In genomic region chr17:17926840-17927449, GRCh38 we compare ENCODE assay signal across 16 cellular contexts. TPM values are rescaled to one million over a fixed set of nuclear protein-coding genes. Genes with fewer than 3 reads are reported as not detected.
DNase-seq lines count a peak whose midpoint lies in the region; ATAC-seq and TF ChIP-seq lines count a peak whose summit lies in the region.
"Had no signal": no experiment of that assay in that cellular context is flagged by ENCODE, and none has a peak within 500 bp of the region (broad histone marks: within the 10 kb centered on the region; RNA-seq: fewer than 3 reads in every experiment).

No MANE protein-coding gene starts in this region.

- TF ChIP-seq CTCF in IMR-90 (conservative IDR thresholded peaks at IDR 0.05; ENCODE audit: low read depth, low read length) = no peak
- no peak for TF ChIP-seq CTCF in chondrocyte (IDR thresholded peaks at IDR 0.05)
- TF ChIP-seq CTCF in gastrocnemius medialis (IDR thresholded peaks at IDR 0.05 in 4 of 5, conservative IDR thresholded peaks at IDR 0.05 in 1 of 5) = no peak
- no peak for TF ChIP-seq CTCF in GM13977 (IDR thresholded peaks at IDR 0.05; ENCODE audit: extremely low read depth, insufficient read depth, missing control alignments)

- POLR2A ChIA-PET in IMR-90 (lab: Charles Lee; ENCODE audit: unreplicated experiment) = no interaction called here

- BruUV-seq in IMR-90 (replicated peaks; lab: Mats Ljungman, UMichigan) = no TSS peak

- no peak overlapping the region for H3K23ac ChIP-seq in IMR-90 (ENCODE audit: low read depth, low read length)

- H3K27ac Mint-ChIP-seq in chondrocyte (ENCODE audit: unreplicated experiment) = peak overlapping the region; percentile 84
- H3K27ac Mint-ChIP-seq: activated CD4-positive, alpha-beta memory T cell treated with anti-CD3 and anti-CD28 coated beads, Interleukin-2, amount 10 ng/mL, durations not matched to agents 7 days and 5 days; CD8-positive, alpha-beta T cell had no signal

- no CpG with 5 or more reads among the region's 5 CpGs for WGBS in IMR-90 (ENCODE audit: extremely low coverage in 2 of 2, insufficient read length in 1 of 2), 2 experiments

- intact Hi-C loops in IMR-90 (cut with micrococcal nuclease) = no loop called here
- intact Hi-C loops in gastrocnemius medialis (cut with DNase I; ENCODE audit: low total_unique reads) = no loop called here

- H3K9me3 Mint-ChIP-seq in chondrocyte (ENCODE audit: low read depth) = no peaks in the 10 kb centered on the region
- H3K9me3 Mint-ChIP-seq: activated CD4-positive, alpha-beta memory T cell treated with anti-CD3 and anti-CD28 coated beads, Interleukin-2, amount 10 ng/mL, durations not matched to agents 7 days and 5 days; CD8-positive, alpha-beta T cell had no signal

- peaks cover 3% of the 10 kb centered on the region; the same call in 1 of the 2 replicates for H4K20me1 ChIP-seq in IMR-90 (ENCODE audit: insufficient read depth, low read length)

- in situ Hi-C loops in IMR-90 (cut with MboI; ENCODE audit: low sequenced_read_pairs) (no loop called here), gastrocnemius medialis (cut with MboI; ENCODE audit: low sequenced_read_pairs in 4 of 4) (loop anchor here in 2 of 4 donors (10.0 to 25.0 kb wide), 2 partner anchors 58 to 110 kb away; partner anchors contain the start of genes ATPAF2 (in 1 of the 2) and GID4 (in 1 of the 2)), GM13977 (cut with MboI; ENCODE audit: low pct_unique_long_range_greater_than_20kb, low sequenced_read_pairs, unreplicated experiment) (no loop called here)

- CTCF ChIA-PET in IMR-90 (lab: Yijun Ruan, JAX) = interaction anchor here (0.8 kb wide), 1 partner anchor 9 kb away, joined by 5 read pairs; no protein-coding TSS in a partner anchor

- no peak overlapping the region; a peak in 1 of 4 replicates for H4K8ac ChIP-seq in IMR-90 (ENCODE audit: low read depth in 2 of 2, low read length in 2 of 2)

- no peak overlapping the region for H3K9ac ChIP-seq in IMR-90 (ENCODE audit: low read depth, low read length)

- H2AFZ ChIP-seq in IMR-90 (replicated peaks; ENCODE audit: low read length, poor library complexity) = no peak overlapping the region
- H2AFZ ChIP-seq: PC-9 had no signal

- no peak overlapping the region; the same call in none of the 2 replicates for H2AK5ac ChIP-seq in IMR-90 (ENCODE audit: low read depth, low read length)

- peak overlapping the region; percentile 55; the same call in 1 of the 2 replicates for H3K14ac ChIP-seq in IMR-90 (replicated peaks; ENCODE audit: low read depth, low read length)

- no peak overlapping the region for H3K18ac ChIP-seq in IMR-90 (ENCODE audit: low read depth, low read length)

- H3K27ac ChIP-seq in IMR-90 (ENCODE audit: insufficient read depth, low read length) (no peak overlapping the region), gastrocnemius medialis (peak overlapping the region; percentile 8 to 60 (median 45))
- H3K27ac ChIP-seq: PC-9 had no signal

- H3K56ac ChIP-seq in IMR-90 (ENCODE audit: extremely low read depth, insufficient read depth, low read length) = no peak overlapping the region

- no peak for TF ChIP-seq RAD21 in IMR-90 (IDR thresholded peaks at IDR 0.05; ENCODE audit: low read length)

- peaks cover 43 to 81% of the 10 kb centered on the region in 2 experiments for H3K79me1 ChIP-seq in IMR-90 (ENCODE audit: low read depth in 1 of 2, low read length in 2 of 2)

- peaks cover 24% of the 10 kb centered on the region for H3K9me1 ChIP-seq in IMR-90 (ENCODE audit: insufficient read depth, low read length)

- no peaks in the 10 kb centered on the region for H3K36me3 Mint-ChIP-seq in chondrocyte (ENCODE audit: low read depth)

- H3K4ac ChIP-seq in IMR-90 (ENCODE audit: low read depth, low read length) = peak overlapping the region; percentile 31

- H3K4me3 Mint-ChIP-seq in chondrocyte (ENCODE audit: unreplicated experiment) = no peak overlapping the region
- H3K4me3 Mint-ChIP-seq: activated CD4-positive, alpha-beta memory T cell treated with anti-CD3 and anti-CD28 coated beads, Interleukin-2, amount 10 ng/mL, durations not matched to agents 7 days and 5 days; CD8-positive, alpha-beta T cell had no signal

- no peak overlapping the region for H3K4me2 ChIP-seq in IMR-90 (ENCODE audit: low read depth, low read length)
- H3K4me2 ChIP-seq: PC-9 had no signal

- peak; percentile 50 for ATAC-seq in IMR-90 (ENCODE audit: low read depth)
- ATAC-seq in left lobe of liver = peak; percentile 74
- no peak for ATAC-seq in gastrocnemius medialis
- ATAC-seq: CD8-positive, alpha-beta T cell; mucosa of descending colon had no signal

- 0 out of 2 replicates have a peak overlapping the region, but pooled peaks have one; percentile 1 for H2BK120ac ChIP-seq in IMR-90 (ENCODE audit: low read depth, low read length)

- H2AK9ac ChIP-seq in IMR-90 (replicated peaks; ENCODE audit: low read depth, low read length, poor library complexity) = peak overlapping the region; percentile 21

- H3K9me3 ChIP-seq in IMR-90 (ENCODE audit: control insufficient read depth, insufficient read depth, low read length) (no peaks in the 10 kb centered on the region), gastrocnemius medialis (no peaks in the 10 kb centered on the region)
- H3K9me3 ChIP-seq: mucosa of descending colon had no signal

- H3K4me3 ChIP-seq in IMR-90 (ENCODE audit: insufficient read depth, low read depth, low read length) (no peak overlapping the region), gastrocnemius medialis (no peak overlapping the region)
- H3K4me3 ChIP-seq: coronary artery, mucosa of descending colon, PC-9, skin epidermis had no signal

- H2BK15ac ChIP-seq in IMR-90 (ENCODE audit: low read depth, low read length) = no peak overlapping the region; the same call in 2 of the 3 replicates

- H3K4me1 Mint-ChIP-seq in chondrocyte (ENCODE audit: low read depth) = peaks cover 80% of the 10 kb centered on the region
- H3K4me1 Mint-ChIP-seq: activated CD4-positive, alpha-beta memory T cell treated with anti-CD3 and anti-CD28 coated beads, Interleukin-2, amount 10 ng/mL, durations not matched to agents 7 days and 5 days had no signal

- H4K5ac ChIP-seq in IMR-90 (ENCODE audit: low read depth, low read length) = no peak overlapping the region; the same call in 1 of the 2 replicates

- no peaks in the 10 kb centered on the region for H3K27me3 Mint-ChIP-seq in chondrocyte (ENCODE audit: low read depth)
- H3K27me3 Mint-ChIP-seq: activated CD4-positive, alpha-beta memory T cell treated with anti-CD3 and anti-CD28 coated beads, Interleukin-2, amount 10 ng/mL, durations not matched to agents 7 days and 5 days had no signal

- dilution Hi-C loops in IMR-90 (cut with HindIII; ENCODE audit: low sequenced_read_pairs, unreplicated experiment) = no loop called here

- peaks cover 25% of the 10 kb centered on the region for H3K4me1 ChIP-seq in IMR-90 (ENCODE audit: control insufficient read depth, insufficient read depth, low read length)
- H3K4me1 ChIP-seq in gastrocnemius medialis = peaks cover 40 to 52% of the 10 kb centered on the region in 2 donors

- H4K91ac ChIP-seq in IMR-90 (ENCODE audit: insufficient read depth, low read depth, low read length) = 0 out of 2 replicates have a peak overlapping the region, but pooled peaks have one; percentile 13

- H2BK5ac ChIP-seq in IMR-90 (ENCODE audit: low read depth, low read length, poor library complexity, severe bottlenecking) = no peak overlapping the region

- TF ChIP-seq POLR2A in IMR-90 (IDR thresholded peaks at IDR 0.05; ENCODE audit: low read depth, low read length) (no peak), gastrocnemius medialis (IDR thresholded peaks at IDR 0.05) (no peak)

- no peaks in the 10 kb centered on the region for H3K27me3 ChIP-seq in IMR-90 (ENCODE audit: control insufficient read depth, insufficient read depth, low read length)
- H3K27me3 ChIP-seq in gastrocnemius medialis = no peaks in the 10 kb centered on the region

- DNase-seq in IMR-90 = no peak
- DNase-seq in chondrocyte (ENCODE audit: low spot score) = no peak
- no peak for DNase-seq in left lobe of liver (ENCODE audit: low spot score)
- no peak for DNase-seq in gastrocnemius medialis
- DNase-seq in OCI-M1 (lab: John Stamatoyannopoulos, UW) = no peak
- no peak for DNase-seq in NCI-H2029 (lab: John Stamatoyannopoulos, UW)
- DNase-seq in stimulated activated naive CD4-positive, alpha-beta T cell (lab: John Stamatoyannopoulos, UW) = no peak
- DNase-seq in GM13977 (ENCODE audit: low spot score) = no peak
- DNase-seq: activated CD4-positive, alpha-beta memory T cell treated with anti-CD3 and anti-CD28 coated beads, Interleukin-2, amount 10 ng/mL, durations not matched to agents 7 days and 5 days; CD8-positive, alpha-beta T cell; mucosa of descending colon; NCI-H2107; NCI-H526 treated with DMSO at 0.1 percent for 48 hours; PC-9 had no signal

- H3K36me3 ChIP-seq in IMR-90 (ENCODE audit: control insufficient read depth, insufficient read depth, low read length) (no peaks in the 10 kb centered on the region), gastrocnemius medialis (no peaks in the 10 kb centered on the region)

- 0 out of 2 replicates have a peak overlapping the region, but pooled peaks have one; percentile 1 for H2BK20ac ChIP-seq in IMR-90 (ENCODE audit: low read depth, low read length)

TF ChIP-seq in IMR-90, 13 proteins besides CTCF, POLR2A, EP300 and RAD21 (continues in another document):
- TF ChIP-seq ELK1 (IDR thresholded peaks at IDR 0.05; ENCODE audit: borderline replicate concordance, low read depth, low read length) (no peak), RCOR1 (IDR thresholded peaks at IDR 0.05; ENCODE audit: insufficient replicate concordance, low read length) (no peak), MXI1 (IDR thresholded peaks at IDR 0.05; ENCODE audit: borderline replicate concordance, low read depth, low read length) (no peak)

RNA-seq across cellular contexts. Expression of gene TOM1L2, which starts 45.3 kb away (rescaled TPM):
- total RNA-seq in IMR-90 (2012; rRNA removed) (23.3 and 34.4 TPM in 2 replicates), chondrocyte (55.0 to 60.2 TPM (median 56.1 TPM) in 3 replicates), left lobe of liver (17.6 TPM), gastrocnemius medialis (10 to 100 TPM; 55.7 to 97.1 (median 73.3) TPM)
- 51.7 and 54.3 TPM in 2 replicates for polyA plus RNA-seq in IMR-90 (2012; rRNA removed)
- polyA plus RNA-seq in IMR-90 (2012; cell fraction: cytosol; rRNA removed) = 33.4 and 54.4 TPM in 2 replicates
- polyA plus RNA-seq in IMR-90 (2012; cell fraction: nucleus; rRNA removed; ENCODE audit: low replicate concordance) = 144 and 187 TPM in 2 replicates

RNA-seq across cellular contexts. Expression of gene DRC3, which starts 45.7 kb away (rescaled TPM):
- 0.28 and 0.72 TPM in 2 replicates for total RNA-seq in IMR-90 (2012; rRNA removed)
- 0.23 and 0.55 TPM in 2 replicates for polyA plus RNA-seq in IMR-90 (2012; rRNA removed)
- 0.12 and 0.30 TPM in 2 replicates for polyA plus RNA-seq in IMR-90 (2012; cell fraction: cytosol; rRNA removed)
- polyA plus RNA-seq in IMR-90 (2012; cell fraction: nucleus; rRNA removed; ENCODE audit: low replicate concordance) = 1.1 and 1.8 TPM in 2 replicates
- 1.2 to 2.6 TPM (median 1.5 TPM) in 3 replicates for total RNA-seq in chondrocyte
- total RNA-seq in left lobe of liver = 1.3 TPM
- total RNA-seq in gastrocnemius medialis = under 1 TPM; 0.05 to 0.81 (median 0.28) TPM
- total RNA-seq: activated CD4-positive, alpha-beta memory T cell treated with anti-CD3 and anti-CD28 coated beads, Interleukin-2, amount 10 ng/mL, durations not matched to agents 7 days and 5 days had no signal

Comparison
In these comparisons a context has a peak if more than half of its experiments do, and no peak if none do; other contexts are left out.
1. ATAC-seq: peak in IMR-90 (single experiment) and left lobe of liver (single experiment); none in gastrocnemius medialis (0 of 2).